Comparison of ENCODE assay signal across 8 cellular contexts in the genomic region with DNA sequence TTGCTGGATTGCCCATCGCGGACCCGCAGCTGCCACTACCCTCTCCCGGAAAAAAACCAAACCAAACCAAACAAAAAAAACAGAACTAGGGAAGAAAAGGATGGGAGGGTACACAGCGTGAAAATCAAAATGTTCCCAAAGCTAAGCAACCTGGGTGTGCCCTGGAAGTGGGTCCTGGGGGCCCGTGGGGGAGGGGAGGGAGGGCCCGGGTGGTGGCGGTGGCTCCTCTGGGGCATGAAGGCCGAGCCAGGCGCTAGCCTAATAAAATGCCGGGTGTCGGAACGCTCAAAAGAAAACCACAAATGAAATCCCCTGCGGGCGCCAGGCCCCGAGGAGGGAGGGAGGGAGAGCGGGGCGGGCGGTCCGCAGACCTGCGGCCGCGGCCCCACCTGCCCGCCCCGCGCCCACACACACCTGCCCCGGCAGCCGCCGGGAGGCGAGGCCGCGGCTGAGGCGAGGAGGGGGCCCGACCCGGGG. TPM values are rescaled to one million over a fixed set of nuclear protein-coding genes. Genes with fewer than 3 reads are reported as not detected.
A peak's percentile ranks its signal among the peaks of the same experiment; 100 is the strongest.
DNase-seq lines count a peak whose midpoint lies in the region; ATAC-seq, FAIRE-seq and TF ChIP-seq lines count a peak whose summit lies in the region.

No MANE protein-coding gene starts in this region.

- DNase-seq in GM12864 (ENCODE audit: low read depth) (no peak), KG1 (lab: John Stamatoyannopoulos, UW) (peak; percentile 7), esophagus squamous epithelium (lab: John Stamatoyannopoulos, UW) (no peak), neural crest cell (ENCODE audit: low read depth, low spot score) (peak; percentile 15), NCI-H128 (lab: John Stamatoyannopoulos, UW; ENCODE audit: unreplicated experiment) (no peak), H54 (ENCODE audit: insufficient read length, low spot score) (no peak)
- peak; percentile 59 for DNase-seq in activated CD8-positive, alpha-beta T cell treated with anti-CD3 and anti-CD28 coated beads for 36 hours

- FAIRE-seq in H54 (lab: Jason Lieb, UNC) = no peak

- H3K4me3 ChIP-seq in GM12864 (ENCODE audit: low read depth, low read length) (peak overlapping the region; percentile 80), esophagus squamous epithelium (peak overlapping the region; percentile 76 to 100 (median 98))

- TF ChIP-seq POLR2A in esophagus squamous epithelium (IDR thresholded peaks at IDR 0.05) (no peak), H54 (IDR thresholded peaks at IDR 0.05; ENCODE audit: low read depth, low read length) (no peak)

- peak overlapping the region; percentile 86 for H3K27ac Mint-ChIP-seq in activated CD8-positive, alpha-beta T cell treated with anti-CD3 and anti-CD28 coated beads for 36 hours
- H3K27ac Mint-ChIP-seq in neural crest cell (ENCODE audit: unreplicated experiment) = peak overlapping the region; percentile 92

- intact Hi-C loops in activated CD8-positive, alpha-beta T cell treated with anti-CD3 and anti-CD28 coated beads for 36 hours (cut with micrococcal nuclease) = loop anchor here (10.0 kb wide), 1 partner anchor 437 kb away; no protein-coding TSS in a partner anchor
- intact Hi-C loops in esophagus squamous epithelium (cut with DNase I) = no loop called here

- peak overlapping the region; percentile 84 for H3K4me3 Mint-ChIP-seq in activated CD8-positive, alpha-beta T cell treated with anti-CD3 and anti-CD28 coated beads for 36 hours
- H3K4me3 Mint-ChIP-seq in neural crest cell = peak overlapping the region; percentile 95

- H3K27me3 ChIP-seq in esophagus squamous epithelium = no peaks in the 10 kb centered on the region

- no peaks in the 10 kb centered on the region for H3K9me3 Mint-ChIP-seq in activated CD8-positive, alpha-beta T cell treated with anti-CD3 and anti-CD28 coated beads for 36 hours
- peaks cover 2% of the 10 kb centered on the region for H3K9me3 Mint-ChIP-seq in neural crest cell

- CTCF ChIA-PET in activated CD8-positive, alpha-beta T cell treated with anti-CD3 and anti-CD28 coated beads for 36 hours (lab: Charles Lee) = no interaction called here

- no peaks in the 10 kb centered on the region for H3K27me3 Mint-ChIP-seq in activated CD8-positive, alpha-beta T cell treated with anti-CD3 and anti-CD28 coated beads for 36 hours
- no peaks in the 10 kb centered on the region for H3K27me3 Mint-ChIP-seq in neural crest cell (ENCODE audit: low read depth)

- H3K4me1 ChIP-seq in esophagus squamous epithelium = peaks cover 8 to 32% (median 16%) of the 10 kb centered on the region in 3 donors

- H3K27ac ChIP-seq in esophagus squamous epithelium = peak overlapping the region; percentile 81 to 96 (median 92)

- no peaks in the 10 kb centered on the region for H3K9me3 ChIP-seq in esophagus squamous epithelium

- POLR2A ChIA-PET in activated CD8-positive, alpha-beta T cell treated with anti-CD3 and anti-CD28 coated beads for 36 hours (lab: Charles Lee) = no interaction called here

- no peaks in the 10 kb centered on the region for H3K36me3 ChIP-seq in esophagus squamous epithelium

- 0 to 5% methylated on average over 7 to 9 of the region's 35 CpGs for WGBS in esophagus squamous epithelium, 2 donors

- H3K36me3 Mint-ChIP-seq in activated CD8-positive, alpha-beta T cell treated with anti-CD3 and anti-CD28 coated beads for 36 hours (ENCODE audit: low read depth) = no peaks in the 10 kb centered on the region
- peaks cover 2% of the 10 kb centered on the region for H3K36me3 Mint-ChIP-seq in neural crest cell (ENCODE audit: low read depth)

- peaks cover 18% of the 10 kb centered on the region for H3K4me1 Mint-ChIP-seq in activated CD8-positive, alpha-beta T cell treated with anti-CD3 and anti-CD28 coated beads for 36 hours (ENCODE audit: low read depth)
- peaks cover 25% of the 10 kb centered on the region for H3K4me1 Mint-ChIP-seq in neural crest cell

- ATAC-seq in GM21786 (IDR thresholded peaks at IDR 0.05; ENCODE audit: unreplicated experiment) = peak; percentile 32
- ATAC-seq in activated CD8-positive, alpha-beta T cell treated with anti-CD3 and anti-CD28 coated beads for 36 hours = peak; percentile 24

- no peak for TF ChIP-seq CTCF in GM12864 (IDR thresholded peaks at IDR 0.05; ENCODE audit: low read depth, low read length, missing control alignments)
- no peak for TF ChIP-seq CTCF in activated CD8-positive, alpha-beta T cell treated with anti-CD3 and anti-CD28 coated beads for 36 hours (IDR thresholded peaks at IDR 0.05)
- no peak for TF ChIP-seq CTCF in esophagus squamous epithelium (IDR thresholded peaks at IDR 0.05)
- TF ChIP-seq CTCF in neural crest cell (conservative IDR thresholded peaks at IDR 0.05) = no peak

RNA-seq across cellular contexts. Expression of a gene that starts 0.8 kb away (rescaled TPM):
- total RNA-seq in activated CD8-positive, alpha-beta T cell treated with anti-CD3 and anti-CD28 coated beads for 36 hours = 10 to 100 TPM; 18.2 to 22.6 TPM
- total RNA-seq in esophagus squamous epithelium = 10 to 100 TPM; 15.4 to 53.4 (median 33.4) TPM
- 47.8 and 49.4 TPM in 2 replicates for total RNA-seq in neural crest cell

RNA-seq across cellular contexts. Expression of a gene that starts 27.9 kb away (rescaled TPM):
- total RNA-seq in activated CD8-positive, alpha-beta T cell treated with anti-CD3 and anti-CD28 coated beads for 36 hours = 1,000 to 10,000 TPM; 1,954 to 1,972 TPM
- total RNA-seq in esophagus squamous epithelium (1,000 to 10,000 TPM; 1,154 to 2,029 (median 1,623) TPM), neural crest cell (1,997 and 2,075 TPM in 2 replicates)

RNA-seq across cellular contexts. Expression of a gene that starts 37.3 kb away (rescaled TPM):
- 100 to 1,000 TPM; 131 to 142 TPM for total RNA-seq in activated CD8-positive, alpha-beta T cell treated with anti-CD3 and anti-CD28 coated beads for 36 hours
- total RNA-seq in esophagus squamous epithelium = 10 to 100 TPM; 29.0 to 82.0 (median 57.5) TPM
- total RNA-seq in neural crest cell = 91.8 and 92.1 TPM in 2 replicates

Comparison
In these comparisons a context has a peak if more than half of its experiments do, and no peak if none do; other contexts are left out.
1. DNase-seq: peak in KG1 (single experiment), activated CD8-positive, alpha-beta T cell treated with anti-CD3 and anti-CD28 coated beads for 36 hours (single experiment) and neural crest cell (single experiment); none in GM12864 (single experiment), esophagus squamous epithelium (single experiment), NCI-H128 (single experiment) and H54 (single experiment).